ENCODE assay signal across 12 cellular contexts in genomic region chr2:239910851-239911629, GRCh38.
DNase-seq lines count a peak whose midpoint lies in the region; ATAC-seq, FAIRE-seq and TF ChIP-seq lines count a peak whose summit lies in the region.
"Had no signal": no experiment of that assay in that cellular context is flagged by ENCODE, and none has a peak within 500 bp of the region (broad histone marks: within the 10 kb centered on the region; RNA-seq: fewer than 3 reads in every experiment).

No MANE protein-coding gene starts in this region.

- peak in 3 of 4 donors; percentile 22 to 81 (median 59) for ATAC-seq in pancreas
- ATAC-seq in GM21619 (IDR thresholded peaks at IDR 0.05; ENCODE audit: unreplicated experiment), result no peak

- H3K4me1 ChIP-seq in esophagus muscularis mucosa (peaks cover 0 to 11% (median 5%) of the 10 kb centered on the region in 4 donors), pancreas (no peaks in the 10 kb centered on the region)

- H3K36me3 ChIP-seq in H7 (replicated peaks; ENCODE audit: control insufficient read depth, insufficient read depth, low read length), result no peaks in the 10 kb centered on the region
- H3K36me3 ChIP-seq in esophagus muscularis mucosa, result no peaks in the 10 kb centered on the region
- H3K36me3 ChIP-seq in pancreas, result no peaks in the 10 kb centered on the region
- H3K36me3 ChIP-seq: stomach had no signal

- H3K27me3 ChIP-seq in H7 (ENCODE audit: control insufficient read depth, insufficient read depth, low read length), result no peaks in the 10 kb centered on the region
- H3K27me3 ChIP-seq in esophagus muscularis mucosa, result no peaks in the 10 kb centered on the region
- no peaks in the 10 kb centered on the region for H3K27me3 ChIP-seq in pancreas
- H3K27me3 ChIP-seq: stomach had no signal

- DNase-seq in H7, result peak; percentile 30
- peak; percentile 98 for DNase-seq in SIG-M5 (lab: John Stamatoyannopoulos, UW)
- DNase-seq in esophagus muscularis mucosa (ENCODE audit: extremely low spot score), result peak; percentile 92
- peak in 1 of 6 donors; percentile 41 for DNase-seq in pancreas
- DNase-seq in nucleus accumbens (lab: John Stamatoyannopoulos, UW), result no peak
- no peak for DNase-seq in NCI-H446 (lab: John Stamatoyannopoulos, UW)
- no peak for DNase-seq in ACHN
- DNase-seq: retina had no signal

- TF ChIP-seq CTCF in esophagus muscularis mucosa (IDR thresholded peaks at IDR 0.05) (no peak), pancreas (IDR thresholded peaks at IDR 0.05) (no peak)

- H3K4me3 ChIP-seq in H7 (ENCODE audit: insufficient read depth, low read depth, low read length) (no peak overlapping the region), esophagus muscularis mucosa (no peak overlapping the region), pancreas (no peak overlapping the region)
- H3K4me3 ChIP-seq: SK-N-MC, stomach had no signal

- in situ Hi-C loops in ACHN (cut with HindIII; ENCODE audit: low pct_ligation_motif_present, low pct_unique_long_range_greater_than_20kb, low sequenced_read_pairs), result no loop called here

- no peaks in the 10 kb centered on the region for H3K9me3 ChIP-seq in esophagus muscularis mucosa
- no peaks in the 10 kb centered on the region for H3K9me3 ChIP-seq in pancreas

- H3K27ac ChIP-seq in esophagus muscularis mucosa (replicated peaks in 1 of 4) (peak overlapping the region in 1 of 4 donors; percentile 27), pancreas (peak overlapping the region in 1 of 4 donors; percentile 18)
- H3K27ac ChIP-seq: SK-N-MC had no signal

- no peak for FAIRE-seq in pancreas (lab: Jason Lieb, UNC)
- FAIRE-seq: astrocyte had no signal

- no peak for TF ChIP-seq EP300 in esophagus muscularis mucosa (IDR thresholded peaks at IDR 0.05)

- intact Hi-C loops in esophagus muscularis mucosa (cut with DNase I) (no loop called here), pancreas (cut with DNase I) (no loop called here)

- 72% methylated on average over 16 of the region's 16 CpGs for WGBS in esophagus muscularis mucosa
- WGBS in pancreas, 2 donors, result 70 to 78% methylated on average over 16 of the region's 16 CpGs

- TF ChIP-seq POLR2A in esophagus muscularis mucosa (IDR thresholded peaks at IDR 0.05; ENCODE audit: low read depth), result no peak

Comparison
In these comparisons a context has a peak if more than half of its experiments do, and no peak if none do; other contexts are left out.
1. DNase-seq: peak in H7 (single experiment), SIG-M5 (single experiment) and esophagus muscularis mucosa (single experiment); none in nucleus accumbens (0 of 56), NCI-H446 (0 of 2) and ACHN (single experiment).